Comparison of ENCODE assay signal across 26 cellular contexts in genomic region chr3:197485143-197485542, GRCh38.
"Had no signal": no experiment of that assay in that cellular context is flagged by ENCODE, and none has a peak within 500 bp of the region (broad histone marks: within the 10 kb centered on the region; RNA-seq: fewer than 3 reads in every experiment).

No MANE protein-coding gene starts in this region.

- DNase-seq: activated CD4-positive, alpha-beta memory T cell treated with anti-CD3 and anti-CD28 coated beads, Interleukin-2, amount 10 ng/mL, durations not matched to agents 7 days and 5 days; activated CD4-positive, alpha-beta T cell treated with anti-CD3 and anti-CD28 coated beads for 36 hours; activated CD4-positive, alpha-beta T cell treated with anti-CD3 and anti-CD28 coated beads, Interleukin-2, amount 50 U/mL, for 1 hour; activated CD8-positive, alpha-beta memory T cell treated with anti-CD3 and anti-CD28 coated beads for 24 hours; activated CD8-positive, alpha-beta memory T cell treated with anti-CD3 and anti-CD28 coated beads, Interleukin-2, amount 10 ng/mL, durations not matched to agents 7 days and 5 days; activated CD8-positive, alpha-beta memory T cell treated with anti-CD3 and anti-CD28 coated beads, Interleukin-2, amount 50 U/mL, for 48 hours; activated effector memory CD4-positive, alpha-beta T cell treated with Interleukin-2 at 50 U/mL for 16 hours; activated naive CD4-positive, alpha-beta T cell treated with anti-CD3 and anti-CD28 coated beads, Interleukin-2, amount 50 U/mL, for 16 hours; activated naive CD8-positive, alpha-beta T cell treated with anti-CD3 and anti-CD28 coated beads for 36 hours; activated T-cell treated with anti-CD3 and anti-CD28 coated beads, Interleukin-2, amount 50 U/mL, for 48 hours; amniotic stem cell; aorta; brain microvascular endothelial cell; central memory CD4-positive, alpha-beta T cell; Karpas-422; NCI-H1105; NCI-H1417 treated with DMSO at 0.1 percent for 48 hours; NCI-H2081; NCI-H510A; NCI-H69; NK-92 treated with Interleukin-12 subunit alpha and Interleukin-12 subunit beta, amount 100 ng/mL, for 24 hours; PC-3; Peyer's patch; SHP77 treated with DMSO at 0.1 percent for 48 hours had no signal

- H3K27me3 ChIP-seq: brain microvascular endothelial cell, Peyer's patch, SJSA1 had no signal

- H3K27ac ChIP-seq: brain microvascular endothelial cell, Peyer's patch, SJSA1 had no signal

- H3K4me1 ChIP-seq: Peyer's patch had no signal

- H3K9me3 ChIP-seq: Peyer's patch, SJSA1 had no signal

- H3K36me3 ChIP-seq: brain microvascular endothelial cell, Peyer's patch, SJSA1 had no signal

- H3K4me3 ChIP-seq: Peyer's patch, SJSA1 had no signal

- ATAC-seq: activated CD4-positive, alpha-beta T cell treated with anti-CD3 and anti-CD28 coated beads for 36 hours; activated CD4-positive, CD25-positive, alpha-beta regulatory T cell treated with anti-CD3 and anti-CD28 coated beads, Interleukin-2, amount 50 U/mL, for 24 hours; activated CD8-positive, alpha-beta memory T cell treated with anti-CD3 and anti-CD28 coated beads, Interleukin-2, amount 10 ng/mL, durations not matched to agents 7 days and 5 days; PC-3 had no signal
